In genomic region chr1:11059166-11059989, GRCh38 we compare ENCODE assay signal across 9 cellular contexts. TPM values are rescaled to one million over a fixed set of nuclear protein-coding genes. Genes with fewer than 3 reads are reported as not detected.
DNase-seq lines count a peak whose midpoint lies in the region; ATAC-seq and TF ChIP-seq lines count a peak whose summit lies in the region.
"Had no signal": no experiment of that assay in that cellular context is flagged by ENCODE, and none has a peak within 500 bp of the region (broad histone marks: within the 10 kb centered on the region; RNA-seq: fewer than 3 reads in every experiment).

No MANE protein-coding gene starts in this region.

- peak overlapping the region; percentile 75 for H3K27ac Mint-ChIP-seq in activated T-cell treated with anti-CD3 and anti-CD28 coated beads, Interleukin-2, amount 50 U/mL, for 72 hours

- peaks cover 7 to 13% of the 10 kb centered on the region in 2 donors for H3K36me3 Mint-ChIP-seq in activated T-cell treated with anti-CD3 and anti-CD28 coated beads, Interleukin-2, amount 50 U/mL, for 72 hours (ENCODE audit: insufficient read depth in 2 of 2)

- peaks cover 61% of the 10 kb centered on the region for H3K4me1 Mint-ChIP-seq in activated T-cell treated with anti-CD3 and anti-CD28 coated beads, Interleukin-2, amount 50 U/mL, for 72 hours (ENCODE audit: low read depth)

- no peaks in the 10 kb centered on the region for H3K27me3 Mint-ChIP-seq in activated T-cell treated with anti-CD3 and anti-CD28 coated beads, Interleukin-2, amount 50 U/mL, for 72 hours (ENCODE audit: low read depth)

- POLR2A ChIA-PET in BJ (lab: Charles Lee): no interaction called here

- peak; percentile 18 for ATAC-seq in GM19043 (IDR thresholded peaks at IDR 0.05; ENCODE audit: low read depth, unreplicated experiment)
- peak; percentile 15 for ATAC-seq in HG03520 (IDR thresholded peaks at IDR 0.05; ENCODE audit: unreplicated experiment)
- ATAC-seq in activated T-cell treated with anti-CD3 and anti-CD28 coated beads, Interleukin-2, amount 50 U/mL, for 72 hours (replicated peaks in 1 of 2): peak; percentile 26 to 33

- CTCF ChIA-PET in BJ (lab: Yijun Ruan, JAX): interaction anchor here (3.6 kb wide), 1 partner anchor 21 kb away, joined by 17 read pairs; no protein-coding TSS in a partner anchor

- H3K4me3 ChIP-seq in BJ (ENCODE audit: low read depth, low read length) (peak overlapping the region; percentile 96), iPS DF 6.9 (ENCODE audit: low read length) (peak overlapping the region; percentile 91), spleen (peak overlapping the region; percentile 73 to 99 (median 94))

- intact Hi-C loops in spleen (cut with DNase I; ENCODE audit: low total_unique reads): no loop called here

- 0 out of 2 replicates have a peak, but pooled peaks cover 2% of the 10 kb centered on the region for H3K4me1 ChIP-seq in iPS DF 6.9 (ENCODE audit: control insufficient read depth, insufficient read depth, low read length)
- H3K4me1 ChIP-seq in spleen: peaks cover 14 to 49% (median 30%) of the 10 kb centered on the region in 6 donors

- H3K9me3 Mint-ChIP-seq in activated T-cell treated with anti-CD3 and anti-CD28 coated beads, Interleukin-2, amount 50 U/mL, for 72 hours: no peaks in the 10 kb centered on the region

- no peak for DNase-seq in BJ (ENCODE audit: low read depth)
- DNase-seq in activated T-cell treated with anti-CD3 and anti-CD28 coated beads, Interleukin-2, amount 50 U/mL, for 72 hours: no peak
- no peak for DNase-seq in iPS DF 6.9 (ENCODE audit: low read depth, low spot score)
- no peak for DNase-seq in spleen
- no peak for DNase-seq in COLO829 (ENCODE audit: low spot score)
- DNase-seq in GOT3 (lab: John Stamatoyannopoulos, UW): no peak

- WGBS in iPS DF 6.9 (ENCODE audit: insufficient coverage, insufficient read length): no CpG with 5 or more reads among the region's 75 CpGs
- WGBS in spleen, 5 donors: 0 to 4% (median 2%) methylated on average over 28 to 75 of the region's 75 CpGs

- TF ChIP-seq CTCF in BJ (IDR thresholded peaks at IDR 0.05; ENCODE audit: insufficient read depth, low read depth, low read length): no peak
- no peak for TF ChIP-seq CTCF in spleen (IDR thresholded peaks at IDR 0.05 in 8 of 11, conservative IDR thresholded peaks at IDR 0.05 in 3 of 11)

- TF ChIP-seq POLR2A in spleen (IDR thresholded peaks at IDR 0.05): no peak

- H3K36me3 ChIP-seq in BJ (ENCODE audit: control insufficient read depth, insufficient read depth, low read length) (peaks cover 21% of the 10 kb centered on the region), iPS DF 6.9 (ENCODE audit: control insufficient read depth, insufficient read depth, low read length) (peaks cover 12% of the 10 kb centered on the region), spleen (peaks cover 0 to 53% (median 29%) of the 10 kb centered on the region in 6 donors)

- H3K27me3 ChIP-seq in BJ (ENCODE audit: control insufficient read depth, insufficient read depth, low read length) (no peaks in the 10 kb centered on the region), iPS DF 6.9 (ENCODE audit: control insufficient read depth, insufficient read depth, low read length) (no peaks in the 10 kb centered on the region), spleen (replicated peaks in 1 of 7) (no peaks in the 10 kb centered on the region)

- H3K27ac ChIP-seq in iPS DF 6.9 (ENCODE audit: low read length): no peak overlapping the region
- H3K27ac ChIP-seq in spleen: peak overlapping the region in 5 of 8 donors; percentile 33 to 89 (median 70)

- H3K9me3 ChIP-seq in iPS DF 6.9 (ENCODE audit: control insufficient read depth, insufficient read depth, low read length) (no peaks in the 10 kb centered on the region), spleen (no peaks in the 10 kb centered on the region)

- H3K4me3 Mint-ChIP-seq in activated T-cell treated with anti-CD3 and anti-CD28 coated beads, Interleukin-2, amount 50 U/mL, for 72 hours: peak overlapping the region; percentile 87 to 98

RNA-seq across cellular contexts. Expression of gene SRM, which starts 0.4 kb away (rescaled TPM):
- polyA plus RNA-seq in BJ (2011; rRNA removed): 47.5 and 75.2 TPM in 2 replicates
- polyA minus RNA-seq in BJ (2011; rRNA and poly(A)+ RNA removed): 109 and 140 TPM in 2 replicates
- total RNA-seq in activated T-cell treated with anti-CD3 and anti-CD28 coated beads, Interleukin-2, amount 50 U/mL, for 72 hours: 10 to 100 TPM; 58.8 to 77.5 TPM
- total RNA-seq in spleen: 10 to 100 TPM; 42.0 to 85.5 (median 46.2) TPM
- polyA plus RNA-seq in spleen: 100 to 1,000 TPM in 1 of 3 donors, 10 to 100 TPM in 2; 91.9 to 114 (median 98.6) TPM

RNA-seq across cellular contexts. Expression of gene MASP2, which starts 12.3 kb away (rescaled TPM):
- polyA plus RNA-seq in BJ (2011; rRNA removed) (not detected in 2 replicates), spleen (under 1 TPM in 1 of 3 donors, not detected in 2; 0.06 TPM)
- not detected in 2 replicates for polyA minus RNA-seq in BJ (2011; rRNA and poly(A)+ RNA removed)
- total RNA-seq in activated T-cell treated with anti-CD3 and anti-CD28 coated beads, Interleukin-2, amount 50 U/mL, for 72 hours: under 1 TPM; 0.19 to 0.56 TPM
- not detected for total RNA-seq in spleen
- total RNA-seq: NCI-H460 had no signal

RNA-seq across cellular contexts. Expression of gene EXOSC10, which starts 40.3 kb away (rescaled TPM):
- polyA plus RNA-seq in BJ (2011; rRNA removed) (72.1 and 74.6 TPM in 2 replicates), spleen (10 to 100 TPM; 27.5 to 49.6 (median 39.2) TPM)
- 27.5 and 33.4 TPM in 2 replicates for polyA minus RNA-seq in BJ (2011; rRNA and poly(A)+ RNA removed)
- total RNA-seq in activated T-cell treated with anti-CD3 and anti-CD28 coated beads, Interleukin-2, amount 50 U/mL, for 72 hours: 10 to 100 TPM; 70.2 to 84.6 TPM
- total RNA-seq in spleen: 10 to 100 TPM; 48.2 to 66.3 (median 58.6) TPM

RNA-seq across cellular contexts. Expression of gene TARDBP, which starts 46.9 kb away (rescaled TPM):
- polyA plus RNA-seq in BJ (2011; rRNA removed) (55.5 and 120 TPM in 2 replicates), spleen (100 to 1,000 TPM in 1 of 3 donors, 10 to 100 TPM in 2; 88.0 to 123 (median 92.4) TPM)
- polyA minus RNA-seq in BJ (2011; rRNA and poly(A)+ RNA removed): 60.5 and 61.6 TPM in 2 replicates
- total RNA-seq in activated T-cell treated with anti-CD3 and anti-CD28 coated beads, Interleukin-2, amount 50 U/mL, for 72 hours: 100 to 1,000 TPM; 149 to 156 TPM
- total RNA-seq in spleen: 100 to 1,000 TPM; 126 to 243 (median 147) TPM
